ENCODE assay signal across 18 cellular contexts in genomic region chr9:36499156-36499886, GRCh38.
A peak's percentile ranks its signal among the peaks of the same experiment; 100 is the strongest.
DNase-seq lines count a peak whose midpoint lies in the region; ATAC-seq, FAIRE-seq and TF ChIP-seq lines count a peak whose summit lies in the region.
"Had no signal": no experiment of that assay in that cellular context is flagged by ENCODE, and none has a peak within 500 bp of the region (broad histone marks: within the 10 kb centered on the region; RNA-seq: fewer than 3 reads in every experiment).

No MANE protein-coding gene starts in this region.

- H3K9me3 Mint-ChIP-seq in brain = no peaks in the 10 kb centered on the region
- H3K9me3 Mint-ChIP-seq: activated naive CD4-positive, alpha-beta T cell treated with anti-CD3 and anti-CD28 coated beads, Interleukin-2, amount 50 U/mL, for 24 hours; effector memory CD8-positive, alpha-beta T cell had no signal

- ATAC-seq in HepG2 (peak; percentile 36), right lobe of liver (no peak)
- ATAC-seq: effector memory CD8-positive, alpha-beta T cell had no signal

- DNase-seq in HepG2 (ENCODE audit: low spot score) = no peak
- no peak for DNase-seq in right lobe of liver
- peak; percentile 86 for DNase-seq in NCI-H2227 treated with DMSO at 0.1 percent for 48 hours (lab: John Stamatoyannopoulos, UW)
- DNase-seq in putamen (ENCODE audit: low spot score) = no peak
- no peak for DNase-seq in H7
- DNase-seq in G401 (ENCODE audit: low spot score) = no peak
- DNase-seq in activated CD4-positive, alpha-beta T cell treated with anti-CD3 and anti-CD28 coated beads, Interleukin-2, amount 50 U/mL, for 48 hours = no peak
- DNase-seq: activated CD4-positive, CD25-positive, alpha-beta regulatory T cell; effector memory CD8-positive, alpha-beta T cell; foreskin fibroblast; MM.1S; occipital lobe; PC-9; stimulated activated naive CD4-positive, alpha-beta T cell had no signal

- in situ Hi-C loops in HepG2 (cut with HindIII; ENCODE audit: extremely low pct_ligation_motif_present, low pct_unique_long_range_greater_than_20kb) = no loop called here
- in situ Hi-C loops in G401 (cut with HindIII; ENCODE audit: low sequenced_read_pairs) = no loop called here

- no peaks in the 10 kb centered on the region for H3K79me2 ChIP-seq in HepG2 (ENCODE audit: insufficient read depth, low read length)

- H3K36me3 Mint-ChIP-seq in brain = no peaks in the 10 kb centered on the region
- H3K36me3 Mint-ChIP-seq: activated naive CD4-positive, alpha-beta T cell treated with anti-CD3 and anti-CD28 coated beads, Interleukin-2, amount 50 U/mL, for 24 hours had no signal

- FAIRE-seq in HepG2 (lab: Jason Lieb, UNC) = no peak

- H3K4me1 ChIP-seq in HepG2 (ENCODE audit: insufficient read depth, low read length) = peaks cover 54% of the 10 kb centered on the region
- peaks cover 0 to 5% (median 0%) of the 10 kb centered on the region in 4 donors for H3K4me1 ChIP-seq in right lobe of liver
- H3K4me1 ChIP-seq: vagina had no signal

- CTCF ChIA-PET in HepG2 (lab: Yijun Ruan, JAX; ENCODE audit: low intra/inter-chr PET ratio, low total read pairs) = no interaction called here

- H3K4me3 Mint-ChIP-seq in brain = peak overlapping the region; percentile 1 to 61 (median 7)
- H3K4me3 Mint-ChIP-seq: activated naive CD4-positive, alpha-beta T cell treated with anti-CD3 and anti-CD28 coated beads, Interleukin-2, amount 50 U/mL, for 24 hours; effector memory CD8-positive, alpha-beta T cell had no signal

- H3K9ac ChIP-seq in HepG2 (ENCODE audit: insufficient read depth, low read depth, low read length) = no peak overlapping the region

- H3K27ac ChIP-seq in HepG2 (ENCODE audit: extremely low read length, insufficient read depth, low read length) = no peak overlapping the region
- no peak overlapping the region for H3K27ac ChIP-seq in right lobe of liver
- H3K27ac ChIP-seq: PC-9, vagina had no signal

- TF ChIP-seq POLR2A in HepG2 (IDR thresholded peaks at IDR 0.05; ENCODE audit: insufficient read depth in 1 of 2, low read depth in 2 of 2, low read length in 2 of 2) (no peak), right lobe of liver (IDR thresholded peaks at IDR 0.05) (no peak)

- H3K36me3 ChIP-seq in HepG2 (replicated peaks in 1 of 2; ENCODE audit: control insufficient read depth in 1 of 2, insufficient read depth in 2 of 2, low read length in 2 of 2) (no peaks in the 10 kb centered on the region), right lobe of liver (no peaks in the 10 kb centered on the region), H7 (replicated peaks; ENCODE audit: control insufficient read depth, insufficient read depth, low read length) (no peaks in the 10 kb centered on the region)
- H3K36me3 ChIP-seq: vagina had no signal

- TF ChIP-seq RAD21 in HepG2 (CRISPR knock-in tag; IDR thresholded peaks at IDR 0.05) = no peak

- H4K20me1 ChIP-seq in HepG2 (ENCODE audit: insufficient read depth, low read length) = no peaks in the 10 kb centered on the region

- no peaks in the 10 kb centered on the region for H3K9me3 ChIP-seq in HepG2 (ENCODE audit: low read length)
- no peaks in the 10 kb centered on the region for H3K9me3 ChIP-seq in right lobe of liver
- H3K9me3 ChIP-seq: vagina had no signal

- WGBS in HepG2 (ENCODE audit: low lambda C conversion rate) = 26% methylated on average over 8 of the region's 8 CpGs
- 90% methylated on average over 7 of the region's 8 CpGs for WGBS in right lobe of liver (ENCODE audit: insufficient coverage, low coverage, low lambda C conversion rate, missing lambda C conversion rate)

- TF ChIP-seq EP300 in HepG2 (IDR thresholded peaks at IDR 0.05; ENCODE audit: low read depth in 2 of 2, low read length in 2 of 2) (no peak), HepG2 (CRISPR knock-in tag; IDR thresholded peaks at IDR 0.05; ENCODE audit: borderline replicate concordance) (no peak)

- no peak overlapping the region for H2AFZ ChIP-seq in HepG2 (ENCODE audit: low read length)
- H2AFZ ChIP-seq: PC-9 had no signal

- intact Hi-C loops in HepG2 (cut with micrococcal nuclease; ENCODE audit: unreplicated experiment) (no loop called here), right lobe of liver (cut with DNase I) (no loop called here)

- BruUV-seq in HepG2 (replicated peaks; lab: Mats Ljungman, UMichigan) = no TSS peak

- peaks cover 35% of the 10 kb centered on the region for H3K4me1 Mint-ChIP-seq in brain

- no peak for TF ChIP-seq CTCF in HepG2 (CRISPR knock-in tag; IDR thresholded peaks at IDR 0.05)
- no peak for TF ChIP-seq CTCF in right lobe of liver (IDR thresholded peaks at IDR 0.05)
- no peak for TF ChIP-seq CTCF in brain (conservative IDR thresholded peaks at IDR 0.05)

- peak overlapping the region; percentile 54 to 94 (median 79) for H3K27ac Mint-ChIP-seq in brain
- H3K27ac Mint-ChIP-seq: activated naive CD4-positive, alpha-beta T cell treated with anti-CD3 and anti-CD28 coated beads, Interleukin-2, amount 50 U/mL, for 24 hours; effector memory CD8-positive, alpha-beta T cell had no signal

- H3K27me3 ChIP-seq in HepG2 (ENCODE audit: control insufficient read depth in 1 of 2, insufficient read depth in 2 of 2, low read length in 2 of 2) = no peaks in the 10 kb centered on the region
- H3K27me3 ChIP-seq in right lobe of liver = no peaks in the 10 kb centered on the region
- H3K27me3 ChIP-seq in H7 (ENCODE audit: control insufficient read depth, insufficient read depth, low read length) = no peaks in the 10 kb centered on the region
- H3K27me3 ChIP-seq: vagina had no signal

- H3K4me3 ChIP-seq in HepG2 (replicated peaks in 1 of 3; ENCODE audit: insufficient read depth in 1 of 3, low read depth in 2 of 3, low read length in 3 of 3) (no peak overlapping the region), right lobe of liver (no peak overlapping the region), H7 (ENCODE audit: insufficient read depth, low read depth, low read length) (no peak overlapping the region)
- H3K4me3 ChIP-seq: lung, PC-9, vagina had no signal

- H3K27me3 Mint-ChIP-seq in brain = no peaks in the 10 kb centered on the region
- H3K27me3 Mint-ChIP-seq: activated naive CD4-positive, alpha-beta T cell treated with anti-CD3 and anti-CD28 coated beads, Interleukin-2, amount 50 U/mL, for 24 hours; effector memory CD8-positive, alpha-beta T cell had no signal

- POLR2A ChIA-PET in HepG2 (lab: Yijun Ruan, JAX) = interaction anchor here (0.8 kb wide), 1 partner anchor 12 kb away, joined by 3 read pairs; no protein-coding TSS in a partner anchor

- H3K4me2 ChIP-seq in HepG2 (ENCODE audit: low read depth, low read length) = peak overlapping the region; percentile 45
- H3K4me2 ChIP-seq: PC-9 had no signal

TF ChIP-seq in HepG2, 621 proteins besides CTCF, POLR2A, EP300 and RAD21 (continues in another document):
- no peak for TF ChIP-seq KLF15 (CRISPR knock-in tag; IDR thresholded peaks at IDR 0.05; ENCODE audit: borderline replicate concordance)
- TF ChIP-seq RFX5 (IDR thresholded peaks at IDR 0.05; ENCODE audit: low read depth, low read length) = no peak
- no peak for TF ChIP-seq IKZF4 (CRISPR knock-in tag; IDR thresholded peaks at IDR 0.05; ENCODE audit: borderline replicate concordance, low read depth, not compliant biosample characterization)
- no peak for TF ChIP-seq ZNF580 (CRISPR knock-in tag; IDR thresholded peaks at IDR 0.05; ENCODE audit: borderline replicate concordance, low read depth)
- 0 out of 2 replicates have a peak, but pooled peaks have one; percentile 15 for TF ChIP-seq ZNF687 (CRISPR knock-in tag; IDR thresholded peaks at IDR 0.05)
- TF ChIP-seq RFX3 (CRISPR knock-in tag; IDR thresholded peaks at IDR 0.05) = peak; percentile 50
- no peak for TF ChIP-seq ZNF282 (IDR thresholded peaks at IDR 0.05; ENCODE audit: partially characterized antibody)
- TF ChIP-seq TCF7 (IDR thresholded peaks at IDR 0.05; ENCODE audit: low read depth) = no peak
- TF ChIP-seq MED8 (CRISPR knock-in tag; IDR thresholded peaks at IDR 0.05; ENCODE audit: insufficient replicate concordance) = no peak
- TF ChIP-seq ZSCAN31 (CRISPR knock-in tag; IDR thresholded peaks at IDR 0.05; ENCODE audit: low read depth) = no peak
- no peak for TF ChIP-seq ZNF367 (CRISPR knock-in tag; IDR thresholded peaks at IDR 0.05; ENCODE audit: borderline replicate concordance)
